Comparison of ENCODE assay signal across 1 cellular context in the genomic region with DNA sequence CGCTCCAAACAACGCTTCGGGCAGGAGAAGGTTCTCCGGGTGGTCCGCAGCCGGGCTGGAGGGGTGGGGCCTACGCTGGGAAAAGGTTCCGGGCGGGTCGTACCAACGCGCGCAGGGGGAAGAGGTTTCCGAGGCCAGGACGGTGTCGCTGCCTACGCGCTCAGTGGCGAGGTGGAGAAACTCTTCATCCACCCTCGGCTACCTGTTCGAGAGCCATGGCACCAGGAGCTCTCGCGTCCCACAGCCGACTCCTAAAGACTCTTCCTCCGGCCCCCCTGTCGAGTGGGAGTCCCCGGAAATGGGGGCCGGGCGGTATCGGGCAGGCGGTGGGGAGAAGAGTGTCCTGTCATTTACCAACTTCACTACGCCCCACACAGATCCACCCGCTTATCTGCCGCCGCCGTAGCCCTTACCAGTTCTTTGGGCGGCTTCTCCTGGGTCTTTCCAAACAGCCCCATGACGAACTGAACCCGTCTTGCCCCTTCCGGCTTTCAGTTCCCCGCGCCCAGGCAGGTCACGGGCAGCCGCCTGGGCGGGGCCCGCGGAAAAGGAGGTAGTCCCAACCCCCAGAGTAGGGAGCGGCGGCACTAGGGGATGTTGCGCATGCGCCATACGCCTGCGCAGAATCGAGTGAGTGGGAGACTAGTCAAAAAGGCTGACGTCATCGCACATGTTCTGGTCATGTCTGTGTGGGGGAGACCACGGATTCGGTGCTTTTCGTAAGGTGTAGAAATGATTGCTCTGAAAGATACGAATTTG.
TF ChIP-seq lines count a peak whose summit lies in the region.

A gene (minus strand): TSS at position 553 of the 759 bp plus-strand sequence. CDS start 95 bp downstream, at position 458.

TF ChIP-seq in HepG2, 621 proteins besides CTCF, POLR2A, EP300 and RAD21 (continued from another document and continues in another):
- TF ChIP-seq, protein P1, sequence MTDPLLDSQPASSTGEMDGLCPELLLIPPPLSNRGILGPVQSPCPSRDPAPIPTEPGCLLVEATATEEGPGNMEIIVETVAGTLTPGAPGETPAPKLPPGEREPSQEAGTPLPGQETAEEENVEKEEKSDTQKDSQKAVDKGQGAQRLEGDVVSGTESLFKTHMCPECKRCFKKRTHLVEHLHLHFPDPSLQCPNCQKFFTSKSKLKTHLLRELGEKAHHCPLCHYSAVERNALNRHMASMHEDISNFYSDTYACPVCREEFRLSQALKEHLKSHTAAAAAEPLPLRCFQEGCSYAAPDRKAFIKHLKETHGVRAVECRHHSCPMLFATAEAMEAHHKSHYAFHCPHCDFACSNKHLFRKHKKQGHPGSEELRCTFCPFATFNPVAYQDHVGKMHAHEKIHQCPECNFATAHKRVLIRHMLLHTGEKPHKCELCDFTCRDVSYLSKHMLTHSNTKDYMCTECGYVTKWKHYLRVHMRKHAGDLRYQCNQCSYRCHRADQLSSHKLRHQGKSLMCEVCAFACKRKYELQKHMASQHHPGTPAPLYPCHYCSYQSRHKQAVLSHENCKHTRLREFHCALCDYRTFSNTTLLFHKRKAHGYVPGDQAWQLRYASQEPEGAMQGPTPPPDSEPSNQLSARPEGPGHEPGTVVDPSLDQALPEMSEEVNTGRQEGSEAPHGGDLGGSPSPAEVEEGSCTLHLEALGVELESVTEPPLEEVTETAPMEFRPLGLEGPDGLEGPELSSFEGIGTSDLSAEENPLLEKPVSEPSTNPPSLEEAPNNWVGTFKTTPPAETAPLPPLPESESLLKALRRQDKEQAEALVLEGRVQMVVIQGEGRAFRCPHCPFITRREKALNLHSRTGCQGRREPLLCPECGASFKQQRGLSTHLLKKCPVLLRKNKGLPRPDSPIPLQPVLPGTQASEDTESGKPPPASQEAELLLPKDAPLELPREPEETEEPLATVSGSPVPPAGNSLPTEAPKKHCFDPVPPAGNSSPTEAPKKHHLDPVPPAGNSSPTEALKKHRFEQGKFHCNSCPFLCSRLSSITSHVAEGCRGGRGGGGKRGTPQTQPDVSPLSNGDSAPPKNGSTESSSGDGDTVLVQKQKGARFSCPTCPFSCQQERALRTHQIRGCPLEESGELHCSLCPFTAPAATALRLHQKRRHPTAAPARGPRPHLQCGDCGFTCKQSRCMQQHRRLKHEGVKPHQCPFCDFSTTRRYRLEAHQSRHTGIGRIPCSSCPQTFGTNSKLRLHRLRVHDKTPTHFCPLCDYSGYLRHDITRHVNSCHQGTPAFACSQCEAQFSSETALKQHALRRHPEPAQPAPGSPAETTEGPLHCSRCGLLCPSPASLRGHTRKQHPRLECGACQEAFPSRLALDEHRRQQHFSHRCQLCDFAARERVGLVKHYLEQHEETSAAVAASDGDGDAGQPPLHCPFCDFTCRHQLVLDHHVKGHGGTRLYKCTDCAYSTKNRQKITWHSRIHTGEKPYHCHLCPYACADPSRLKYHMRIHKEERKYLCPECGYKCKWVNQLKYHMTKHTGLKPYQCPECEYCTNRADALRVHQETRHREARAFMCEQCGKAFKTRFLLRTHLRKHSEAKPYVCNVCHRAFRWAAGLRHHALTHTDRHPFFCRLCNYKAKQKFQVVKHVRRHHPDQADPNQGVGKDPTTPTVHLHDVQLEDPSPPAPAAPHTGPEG (CRISPR knock-in tag; IDR thresholded peaks at IDR 0.05) = 0 out of 2 replicates have a peak, but pooled peaks have one; percentile 4
- peak; percentile 67 for TF ChIP-seq RXRA (CRISPR knock-in tag; IDR thresholded peaks at IDR 0.05)
- TF ChIP-seq, protein P2, sequence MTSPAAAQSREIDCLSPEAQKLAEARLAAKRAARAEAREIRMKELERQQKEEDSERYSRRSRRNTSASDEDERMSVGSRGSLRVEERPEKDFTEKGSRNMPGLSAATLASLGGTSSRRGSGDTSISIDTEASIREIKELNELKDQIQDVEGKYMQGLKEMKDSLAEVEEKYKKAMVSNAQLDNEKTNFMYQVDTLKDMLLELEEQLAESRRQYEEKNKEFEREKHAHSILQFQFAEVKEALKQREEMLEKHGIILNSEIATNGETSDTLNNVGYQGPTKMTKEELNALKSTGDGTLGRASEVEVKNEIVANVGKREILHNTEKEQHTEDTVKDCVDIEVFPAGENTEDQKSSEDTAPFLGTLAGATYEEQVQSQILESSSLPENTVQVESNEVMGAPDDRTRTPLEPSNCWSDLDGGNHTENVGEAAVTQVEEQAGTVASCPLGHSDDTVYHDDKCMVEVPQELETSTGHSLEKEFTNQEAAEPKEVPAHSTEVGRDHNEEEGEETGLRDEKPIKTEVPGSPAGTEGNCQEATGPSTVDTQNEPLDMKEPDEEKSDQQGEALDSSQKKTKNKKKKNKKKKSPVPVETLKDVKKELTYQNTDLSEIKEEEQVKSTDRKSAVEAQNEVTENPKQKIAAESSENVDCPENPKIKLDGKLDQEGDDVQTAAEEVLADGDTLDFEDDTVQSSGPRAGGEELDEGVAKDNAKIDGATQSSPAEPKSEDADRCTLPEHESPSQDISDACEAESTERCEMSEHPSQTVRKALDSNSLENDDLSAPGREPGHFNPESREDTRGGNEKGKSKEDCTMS (CRISPR knock-in tag; conservative IDR thresholded peaks at IDR 0.05) = no peak
- TF ChIP-seq PPARG (CRISPR knock-in tag; conservative IDR thresholded peaks at IDR 0.05) = peak; percentile 8; the same call in 1 of the 2 replicates
- TF ChIP-seq, protein P3, sequence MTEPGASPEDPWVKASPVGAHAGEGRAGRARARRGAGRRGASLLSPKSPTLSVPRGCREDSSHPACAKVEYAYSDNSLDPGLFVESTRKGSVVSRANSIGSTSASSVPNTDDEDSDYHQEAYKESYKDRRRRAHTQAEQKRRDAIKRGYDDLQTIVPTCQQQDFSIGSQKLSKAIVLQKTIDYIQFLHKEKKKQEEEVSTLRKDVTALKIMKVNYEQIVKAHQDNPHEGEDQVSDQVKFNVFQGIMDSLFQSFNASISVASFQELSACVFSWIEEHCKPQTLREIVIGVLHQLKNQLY (CRISPR knock-in tag; IDR thresholded peaks at IDR 0.05) = 0 out of 2 replicates have a peak, but pooled peaks have one; percentile 17
- no peak for TF ChIP-seq RARG (CRISPR knock-in tag; IDR thresholded peaks at IDR 0.05; ENCODE audit: low read depth)
- TF ChIP-seq, protein P4, sequence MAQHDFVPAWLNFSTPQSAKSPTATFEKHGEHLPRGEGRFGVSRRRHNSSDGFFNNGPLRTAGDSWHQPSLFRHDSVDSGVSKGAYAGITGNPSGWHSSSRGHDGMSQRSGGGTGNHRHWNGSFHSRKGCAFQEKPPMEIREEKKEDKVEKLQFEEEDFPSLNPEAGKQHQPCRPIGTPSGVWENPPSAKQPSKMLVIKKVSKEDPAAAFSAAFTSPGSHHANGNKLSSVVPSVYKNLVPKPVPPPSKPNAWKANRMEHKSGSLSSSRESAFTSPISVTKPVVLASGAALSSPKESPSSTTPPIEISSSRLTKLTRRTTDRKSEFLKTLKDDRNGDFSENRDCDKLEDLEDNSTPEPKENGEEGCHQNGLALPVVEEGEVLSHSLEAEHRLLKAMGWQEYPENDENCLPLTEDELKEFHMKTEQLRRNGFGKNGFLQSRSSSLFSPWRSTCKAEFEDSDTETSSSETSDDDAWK (CRISPR knock-in tag; IDR thresholded peaks at IDR 0.05) = no peak
- peak; percentile 88; the same call in 1 of the 2 replicates for TF ChIP-seq ZNF350 (CRISPR knock-in tag; IDR thresholded peaks at IDR 0.05; ENCODE audit: borderline replicate concordance, low read depth)
- TF ChIP-seq, protein P5, sequence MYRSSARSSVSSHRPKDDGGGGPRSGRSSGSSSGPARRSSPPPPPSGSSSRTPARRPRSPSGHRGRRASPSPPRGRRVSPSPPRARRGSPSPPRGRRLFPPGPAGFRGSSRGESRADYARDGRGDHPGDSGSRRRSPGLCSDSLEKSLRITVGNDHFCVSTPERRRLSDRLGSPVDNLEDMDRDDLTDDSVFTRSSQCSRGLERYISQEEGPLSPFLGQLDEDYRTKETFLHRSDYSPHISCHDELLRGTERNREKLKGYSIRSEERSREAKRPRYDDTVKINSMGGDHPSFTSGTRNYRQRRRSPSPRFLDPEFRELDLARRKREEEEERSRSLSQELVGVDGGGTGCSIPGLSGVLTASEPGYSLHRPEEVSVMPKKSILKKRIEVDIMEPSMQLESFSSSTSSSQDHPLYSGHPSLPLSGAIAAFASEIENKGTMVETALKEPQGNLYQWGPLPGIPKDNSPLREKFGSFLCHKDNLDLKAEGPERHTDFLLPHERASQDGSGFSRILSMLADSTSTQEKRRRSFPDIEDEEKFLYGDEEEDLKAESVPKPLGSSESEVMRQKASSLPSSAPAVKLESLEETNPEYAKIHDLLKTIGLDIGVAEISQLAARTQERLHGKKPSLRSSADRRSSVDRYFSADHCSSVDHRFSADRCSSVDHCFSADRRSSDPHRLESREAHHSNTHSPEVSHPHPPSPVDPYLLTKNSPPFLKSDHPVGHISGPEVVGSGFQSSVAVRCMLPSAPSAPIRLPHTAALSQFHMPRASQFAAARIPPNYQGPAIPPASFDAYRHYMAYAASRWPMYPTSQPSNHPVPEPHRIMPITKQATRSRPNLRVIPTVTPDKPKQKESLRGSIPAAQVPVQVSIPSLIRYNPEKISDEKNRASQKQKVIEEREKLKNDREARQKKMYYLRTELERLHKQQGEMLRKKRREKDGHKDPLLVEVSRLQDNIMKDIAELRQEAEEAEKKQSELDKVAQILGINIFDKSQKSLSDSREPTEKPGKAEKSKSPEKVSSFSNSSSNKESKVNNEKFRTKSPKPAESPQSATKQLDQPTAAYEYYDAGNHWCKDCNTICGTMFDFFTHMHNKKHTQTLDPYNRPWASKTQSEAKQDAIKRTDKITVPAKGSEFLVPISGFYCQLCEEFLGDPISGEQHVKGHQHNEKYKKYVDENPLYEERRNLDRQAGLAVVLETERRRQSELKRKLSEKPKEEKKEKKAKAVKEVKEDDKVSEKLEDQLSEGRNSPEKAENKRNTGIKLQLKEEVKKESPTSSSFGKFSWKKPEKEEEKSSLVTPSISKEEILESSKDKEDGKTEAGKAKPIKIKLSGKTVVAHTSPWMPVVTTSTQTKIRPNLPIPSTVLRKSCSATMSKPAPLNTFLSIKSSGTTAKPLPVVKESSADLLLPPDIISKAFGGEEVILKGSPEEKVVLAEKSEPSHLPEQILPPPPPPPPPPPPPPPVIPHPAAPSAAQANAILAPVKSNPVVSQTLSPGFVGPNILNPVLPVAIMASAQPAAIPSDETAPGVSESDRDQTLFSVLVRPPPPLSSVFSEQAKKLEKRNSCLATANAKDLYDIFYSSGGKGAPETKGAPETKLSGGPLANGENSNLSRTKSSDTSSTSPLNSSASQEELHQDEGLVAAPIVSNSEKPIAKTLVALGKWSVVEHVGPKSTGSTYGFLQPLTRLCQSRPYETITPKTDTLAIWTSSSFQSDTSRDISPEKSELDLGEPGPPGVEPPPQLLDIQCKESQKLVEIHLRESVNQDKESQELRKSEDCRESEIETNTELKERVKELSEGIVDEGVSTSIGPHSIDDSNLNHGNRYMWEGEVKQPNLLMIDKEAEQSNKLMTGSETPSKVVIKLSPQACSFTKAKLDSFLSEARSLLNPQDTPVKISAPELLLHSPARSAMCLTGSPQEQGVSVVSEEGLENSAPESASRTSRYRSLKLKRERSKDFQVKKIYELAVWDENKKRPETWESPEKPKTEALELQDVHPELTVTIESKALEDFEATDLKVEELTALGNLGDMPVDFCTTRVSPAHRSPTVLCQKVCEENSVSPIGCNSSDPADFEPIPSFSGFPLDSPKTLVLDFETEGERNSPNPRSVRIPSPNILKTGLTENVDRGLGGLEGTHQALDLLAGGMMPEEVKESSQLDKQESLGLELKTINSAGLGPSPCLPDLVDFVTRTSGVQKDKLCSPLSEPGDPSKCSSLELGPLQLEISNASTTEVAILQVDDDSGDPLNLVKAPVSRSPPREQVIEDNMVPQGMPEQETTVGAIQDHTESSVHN (CRISPR knock-in tag; IDR thresholded peaks at IDR 0.05) = 0 out of 2 replicates have a peak, but pooled peaks have one; percentile 10
- TF ChIP-seq ZNF501 (CRISPR knock-in tag; IDR thresholded peaks at IDR 0.05) = peak; percentile 96
- peak; percentile 85 for TF ChIP-seq PHF21A (CRISPR knock-in tag; IDR thresholded peaks at IDR 0.05)
- TF ChIP-seq ZSCAN31 (CRISPR knock-in tag; IDR thresholded peaks at IDR 0.05; ENCODE audit: low read depth) = peak; percentile 89
- no peak for TF ChIP-seq ZNF660 (CRISPR knock-in tag; IDR thresholded peaks at IDR 0.05; ENCODE audit: borderline replicate concordance, low read depth)
- peak; percentile 13; the same call in 1 of the 2 replicates for TF ChIP-seq ZNF790 (CRISPR knock-in tag; IDR thresholded peaks at IDR 0.05; ENCODE audit: borderline replicate concordance)
- peak; percentile 91 for TF ChIP-seq NAIF1 (CRISPR knock-in tag; IDR thresholded peaks at IDR 0.05; ENCODE audit: borderline replicate concordance)
- TF ChIP-seq EZH2 (conservative IDR thresholded peaks at IDR 0.05; ENCODE audit: low read depth, low read length) = no peak
- TF ChIP-seq, protein P6, sequence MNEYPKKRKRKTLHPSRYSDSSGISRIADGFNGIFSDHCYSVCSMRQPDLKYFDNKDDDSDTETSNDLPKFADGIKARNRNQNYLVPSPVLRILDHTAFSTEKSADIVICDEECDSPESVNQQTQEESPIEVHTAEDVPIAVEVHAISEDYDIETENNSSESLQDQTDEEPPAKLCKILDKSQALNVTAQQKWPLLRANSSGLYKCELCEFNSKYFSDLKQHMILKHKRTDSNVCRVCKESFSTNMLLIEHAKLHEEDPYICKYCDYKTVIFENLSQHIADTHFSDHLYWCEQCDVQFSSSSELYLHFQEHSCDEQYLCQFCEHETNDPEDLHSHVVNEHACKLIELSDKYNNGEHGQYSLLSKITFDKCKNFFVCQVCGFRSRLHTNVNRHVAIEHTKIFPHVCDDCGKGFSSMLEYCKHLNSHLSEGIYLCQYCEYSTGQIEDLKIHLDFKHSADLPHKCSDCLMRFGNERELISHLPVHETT (CRISPR knock-in tag; conservative IDR thresholded peaks at IDR 0.05) = no peak
- TF ChIP-seq KDM6A (CRISPR knock-in tag; IDR thresholded peaks at IDR 0.05; ENCODE audit: low read depth) = no peak; the same call in 1 of the 2 replicates
- peak; percentile 89 for TF ChIP-seq NRL (CRISPR knock-in tag; IDR thresholded peaks at IDR 0.05; ENCODE audit: borderline replicate concordance)
- TF ChIP-seq KAT2B (IDR thresholded peaks at IDR 0.05; ENCODE audit: borderline replicate concordance, low read depth, low read length) = no peak
- TF ChIP-seq KLF12 (CRISPR knock-in tag; IDR thresholded peaks at IDR 0.05; ENCODE audit: borderline replicate concordance) = no peak
- peak; percentile 28 for TF ChIP-seq EEA1 (CRISPR knock-in tag; IDR thresholded peaks at IDR 0.05; ENCODE audit: borderline replicate concordance)
- peak; percentile 78 for TF ChIP-seq MED8 (CRISPR knock-in tag; IDR thresholded peaks at IDR 0.05; ENCODE audit: insufficient replicate concordance)
- peak; percentile 78 for TF ChIP-seq ZNF124 (CRISPR knock-in tag; IDR thresholded peaks at IDR 0.05)
- TF ChIP-seq TOE1 (CRISPR knock-in tag; IDR thresholded peaks at IDR 0.05) = 0 out of 2 replicates have a peak, but pooled peaks have one; percentile 57
- peak; percentile 80; the same call in 1 of the 2 replicates for TF ChIP-seq KDM5A (IDR thresholded peaks at IDR 0.05; ENCODE audit: borderline replicate concordance, low read length)
- TF ChIP-seq MXD4 (CRISPR knock-in tag; IDR thresholded peaks at IDR 0.05) = peak; percentile 87; the same call in 1 of the 2 replicates
- TF ChIP-seq ZNF274 (CRISPR knock-in tag; IDR thresholded peaks at IDR 0.05) = 0 out of 2 replicates have a peak, but pooled peaks have one; percentile 19
- no peak for TF ChIP-seq ZNF773 (CRISPR knock-in tag; IDR thresholded peaks at IDR 0.05; ENCODE audit: borderline replicate concordance)
- TF ChIP-seq ZNF263 (CRISPR knock-in tag; IDR thresholded peaks at IDR 0.05) = peak; percentile 39; the same call in 1 of the 2 replicates
- TF ChIP-seq, protein P7, sequence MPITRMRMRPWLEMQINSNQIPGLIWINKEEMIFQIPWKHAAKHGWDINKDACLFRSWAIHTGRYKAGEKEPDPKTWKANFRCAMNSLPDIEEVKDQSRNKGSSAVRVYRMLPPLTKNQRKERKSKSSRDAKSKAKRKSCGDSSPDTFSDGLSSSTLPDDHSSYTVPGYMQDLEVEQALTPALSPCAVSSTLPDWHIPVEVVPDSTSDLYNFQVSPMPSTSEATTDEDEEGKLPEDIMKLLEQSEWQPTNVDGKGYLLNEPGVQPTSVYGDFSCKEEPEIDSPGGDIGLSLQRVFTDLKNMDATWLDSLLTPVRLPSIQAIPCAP (CRISPR knock-in tag; IDR thresholded peaks at IDR 0.05; ENCODE audit: low read depth) = no peak
- TF ChIP-seq ZBTB1 (CRISPR knock-in tag; IDR thresholded peaks at IDR 0.05; ENCODE audit: borderline replicate concordance) = no peak
